28 cellular contexts compared by ENCODE assay signal in genomic region chr1:59443355-59443754, GRCh38.
DNase-seq lines count a peak whose midpoint lies in the region; ATAC-seq, FAIRE-seq and TF ChIP-seq lines count a peak whose summit lies in the region.
"Had no signal": no experiment of that assay in that cellular context is flagged by ENCODE, and none has a peak within 500 bp of the region (broad histone marks: within the 10 kb centered on the region; RNA-seq: fewer than 3 reads in every experiment).

No MANE protein-coding gene starts in this region.

- TF ChIP-seq CTCF in PC-3 (conservative IDR thresholded peaks at IDR 0.05; ENCODE audit: low read depth, low read length) (no peak), K562 (IDR thresholded peaks at IDR 0.05 in 2 of 3, conservative IDR thresholded peaks at IDR 0.05 in 1 of 3; ENCODE audit: insufficient read depth in 2 of 3, low read depth in 1 of 3, low read length in 3 of 3) (no peak), mesothelial cell of epicardium (IDR thresholded peaks at IDR 0.05; ENCODE audit: unreplicated experiment) (no peak), glutamatergic neuron (IDR thresholded peaks at IDR 0.05; ENCODE audit: partially characterized antibody, unreplicated experiment) (no peak)

- H3K9ac ChIP-seq in PC-3 (ENCODE audit: low read length): no peak overlapping the region
- no peak overlapping the region for H3K9ac ChIP-seq in K562 (ENCODE audit: insufficient read depth in 1 of 2, low read depth in 2 of 2, low read length in 2 of 2)
- H3K9ac ChIP-seq: neural progenitor cell had no signal

- no peak overlapping the region for H2AFZ ChIP-seq in PC-3 (ENCODE audit: low read length)
- H2AFZ ChIP-seq in K562 (ENCODE audit: low read depth, low read length): no peak overlapping the region
- H2AFZ ChIP-seq: neural progenitor cell had no signal

- no peak overlapping the region for H3K4me3 ChIP-seq in PC-3 (ENCODE audit: low read length)
- no peak overlapping the region for H3K4me3 ChIP-seq in K562
- H3K4me3 ChIP-seq: lung, mucosa of descending colon, neural progenitor cell, prostate gland, sigmoid colon had no signal

- H3F3A ChIP-seq in PC-3 (ENCODE audit: low read length, unreplicated experiment): no peaks in the 10 kb centered on the region

- ATAC-seq in PC-3 (peak; percentile 65), K562 (no peak)
- no peak for ATAC-seq in naive thymus-derived CD8-positive, alpha-beta T cell
- ATAC-seq: mucosa of descending colon, Panc1 had no signal

- H3K36me3 Mint-ChIP-seq in mesothelial cell of epicardium (no peaks in the 10 kb centered on the region), glutamatergic neuron (ENCODE audit: unreplicated experiment) (no peaks in the 10 kb centered on the region)
- H3K36me3 Mint-ChIP-seq in naive thymus-derived CD8-positive, alpha-beta T cell: peaks cover 0 to 2% (median 2%) of the 10 kb centered on the region in 3 donors
- H3K36me3 Mint-ChIP-seq: neural progenitor cell had no signal

- H3K27ac ChIP-seq in PC-3 (ENCODE audit: low read length): peak overlapping the region; percentile 4
- no peak overlapping the region for H3K27ac ChIP-seq in K562 (ENCODE audit: extremely low read depth, low read depth, low read length)
- H3K27ac ChIP-seq: neural progenitor cell, prostate gland had no signal

- H3K4me2 ChIP-seq in PC-3 (ENCODE audit: low read length) (peak overlapping the region; percentile 32), K562 (ENCODE audit: insufficient read depth, low read length) (no peak overlapping the region)
- H3K4me2 ChIP-seq: neural progenitor cell had no signal

- no TSS peak for BruUV-seq in PC-3 (replicated peaks; lab: Mats Ljungman, UMichigan)
- BruUV-seq in K562 (replicated peaks; lab: Mats Ljungman, UMichigan): no TSS peak

- H4K20me1 ChIP-seq in PC-3 (ENCODE audit: low read length): no peaks in the 10 kb centered on the region
- no peaks in the 10 kb centered on the region for H4K20me1 ChIP-seq in K562 (replicated peaks; ENCODE audit: control insufficient read depth, insufficient read depth, low read length)

- no peaks in the 10 kb centered on the region for H3K27me3 ChIP-seq in PC-3 (ENCODE audit: low read length)
- H3K27me3 ChIP-seq in K562 (ENCODE audit: control insufficient read depth in 2 of 2, insufficient read depth in 2 of 2, low read length in 2 of 2): no peaks in the 10 kb centered on the region
- H3K27me3 ChIP-seq: neural progenitor cell, sigmoid colon had no signal

- 0% methylated on average over 1 of the region's 1 CpG for WGBS in K562 (ENCODE audit: insufficient coverage, low coverage, missing lambda C conversion rate)

- TF ChIP-seq POLR2A in K562 (conservative IDR thresholded peaks at IDR 0.05): no peak

- H3K9me3 Mint-ChIP-seq in mesothelial cell of epicardium: peaks cover 6% of the 10 kb centered on the region
- no peaks in the 10 kb centered on the region for H3K9me3 Mint-ChIP-seq in naive thymus-derived CD8-positive, alpha-beta T cell
- H3K9me3 Mint-ChIP-seq in glutamatergic neuron (ENCODE audit: unreplicated experiment): no peaks in the 10 kb centered on the region
- H3K9me3 Mint-ChIP-seq: central memory CD8-positive, alpha-beta T cell had no signal

- POLR2A ChIA-PET in PC-3 (lab: Charles Lee; ENCODE audit: unreplicated experiment): interaction anchor here (0.6 kb wide), 1 partner anchor 18 kb away, joined by 3 read pairs; no protein-coding TSS in a partner anchor
- POLR2A ChIA-PET in K562 (lab: Yijun Ruan, JAX): interaction anchor here (0.7 kb wide), 1 partner anchor 355 kb away, joined by 3 read pairs; no protein-coding TSS in a partner anchor
- POLR2A ChIA-PET in naive thymus-derived CD8-positive, alpha-beta T cell (lab: Charles Lee): no interaction called here

- in situ Hi-C loops in K562 (cut with MboI): no loop called here

- H3K4me1 ChIP-seq in PC-3 (ENCODE audit: insufficient read depth, low read length) (peaks cover 56% of the 10 kb centered on the region), K562 (replicated peaks in 1 of 2; ENCODE audit: control insufficient read depth in 2 of 2, insufficient read depth in 2 of 2, low read length in 2 of 2) (peaks cover 0 to 8% of the 10 kb centered on the region in 2 experiments; a peak in 1 of 5 replicates)
- H3K4me1 ChIP-seq: prostate gland had no signal

- H3K79me2 ChIP-seq in PC-3 (ENCODE audit: low read length) (no peaks in the 10 kb centered on the region), K562 (ENCODE audit: control insufficient read depth, insufficient read depth, low read length) (no peaks in the 10 kb centered on the region)

- intact Hi-C loops in PC-3 (cut with micrococcal nuclease): loop anchor here (10.0 kb wide), 1 partner anchor 299 kb away; no protein-coding TSS in a partner anchor
- intact Hi-C loops in K562 (cut with micrococcal nuclease): no loop called here

- H3K36me3 ChIP-seq in PC-3 (ENCODE audit: low read depth, low read length) (no peaks in the 10 kb centered on the region), K562 (ENCODE audit: control insufficient read depth, insufficient read depth, low read length) (no peaks in the 10 kb centered on the region)
- H3K36me3 ChIP-seq: neural progenitor cell, prostate gland, sigmoid colon had no signal

- H3K27ac Mint-ChIP-seq in mesothelial cell of epicardium: peak overlapping the region; percentile 95
- H3K27ac Mint-ChIP-seq in naive thymus-derived CD8-positive, alpha-beta T cell: no peak overlapping the region
- H3K27ac Mint-ChIP-seq in glutamatergic neuron (ENCODE audit: unreplicated experiment): no peak overlapping the region
- H3K27ac Mint-ChIP-seq: neural progenitor cell had no signal

- DNase-seq in EL (peak; percentile 13), PC-3 (peak; percentile 81), K562 (ENCODE audit: extremely low read depth in 1 of 4, low spot score in 3 of 4) (peak in 1 of 4 experiments; percentile 13), mesothelial cell of epicardium (ENCODE audit: low spot score in 2 of 2, unreplicated experiment in 2 of 2) (no peak), ureter (ENCODE audit: low spot score) (no peak), occipital lobe (lab: John Stamatoyannopoulos, UW) (no peak), glutamatergic neuron (no peak)
- no peak for DNase-seq in naive thymus-derived CD8-positive, alpha-beta T cell
- DNase-seq: activated CD4-positive, alpha-beta T cell treated with anti-CD3 and anti-CD28 coated beads, Interleukin-2, amount 50 U/mL, for 4 hours; activated CD4-positive, CD25-positive, alpha-beta regulatory T cell; activated naive CD4-positive, alpha-beta T cell treated with Interleukin-2 at 50 U/mL for 16 hours; anterior cingulate cortex; DMS153; GOT3; Kasumi-1; mucosa of descending colon; NCI-H187; NCI-H526; SHP77 treated with DMSO at 0.1 percent for 48 hours; sigmoid colon; stimulated activated CD4-positive, alpha-beta T cell treated with anti-CD3 and anti-CD28 coated beads, Interleukin-15, amount 100 ng/mL, for 24 hours; stimulated activated naive CD4-positive, alpha-beta T cell had no signal

- H3K4me1 Mint-ChIP-seq in mesothelial cell of epicardium (peaks cover 91% of the 10 kb centered on the region), glutamatergic neuron (ENCODE audit: low read depth, unreplicated experiment) (peaks cover 13% of the 10 kb centered on the region)
- peaks cover 0 to 6% (median 1%) of the 10 kb centered on the region in 4 donors for H3K4me1 Mint-ChIP-seq in naive thymus-derived CD8-positive, alpha-beta T cell

- no peak for TF ChIP-seq RAD21 in K562 (CRISPR knock-in tag; conservative IDR thresholded peaks at IDR 0.05 in 1 of 2, IDR thresholded peaks at IDR 0.05 in 1 of 2)

- FAIRE-seq in K562 (lab: Jason Lieb, UNC): no peak
- FAIRE-seq: G401.6 had no signal

- CTCF ChIA-PET in PC-3 (lab: Charles Lee): no interaction called here
- CTCF ChIA-PET in K562 (lab: Yijun Ruan, JAX; ENCODE audit: low intra/inter-chr PET ratio): no interaction called here

- no peaks in the 10 kb centered on the region for H3K9me2 ChIP-seq in PC-3 (replicated peaks; ENCODE audit: low read length)

- H3K9me3 ChIP-seq in PC-3 (ENCODE audit: low read length) (no peaks in the 10 kb centered on the region), K562 (replicated peaks; ENCODE audit: control insufficient read depth, insufficient read depth, low read depth, low read length) (no peaks in the 10 kb centered on the region)
- H3K9me3 ChIP-seq: mucosa of descending colon, prostate gland, sigmoid colon had no signal

- no peaks in the 10 kb centered on the region for H3K9me1 ChIP-seq in K562 (ENCODE audit: control insufficient read depth, insufficient read depth, low read length)

- no peak overlapping the region for H3K4me3 Mint-ChIP-seq in mesothelial cell of epicardium
- H3K4me3 Mint-ChIP-seq in naive thymus-derived CD8-positive, alpha-beta T cell: no peak overlapping the region
- H3K4me3 Mint-ChIP-seq in glutamatergic neuron (ENCODE audit: unreplicated experiment): no peak overlapping the region
- H3K4me3 Mint-ChIP-seq: central memory CD8-positive, alpha-beta T cell; neural progenitor cell had no signal

- H3K27me3 Mint-ChIP-seq in mesothelial cell of epicardium (ENCODE audit: low read depth) (no peaks in the 10 kb centered on the region), glutamatergic neuron (ENCODE audit: unreplicated experiment) (peaks cover 3% of the 10 kb centered on the region)
- no peaks in the 10 kb centered on the region for H3K27me3 Mint-ChIP-seq in naive thymus-derived CD8-positive, alpha-beta T cell
- H3K27me3 Mint-ChIP-seq: central memory CD8-positive, alpha-beta T cell had no signal

- no peak for TF ChIP-seq EP300 in K562 (IDR thresholded peaks at IDR 0.05; ENCODE audit: low read length)

TF ChIP-seq in K562, 482 proteins besides CTCF, POLR2A, EP300 and RAD21:
- TF ChIP-seq RCOR1 (IDR thresholded peaks at IDR 0.05; ENCODE audit: borderline replicate concordance in 1 of 2, low read depth in 2 of 2, low read length in 2 of 2): 0 out of 4 replicates have a peak, but pooled peaks of 1 of the 2 experiments have one; percentile 2
- 0 out of 2 replicates have a peak, but pooled peaks have one; percentile 21 for TF ChIP-seq LEF1 (IDR thresholded peaks at IDR 0.05)
- peak; percentile 9; the same call in 1 of the 2 replicates for TF ChIP-seq NCOR1 (IDR thresholded peaks at IDR 0.05)
- peak; percentile 31; the same call in 1 of the 2 replicates for TF ChIP-seq ARID1B (IDR thresholded peaks at IDR 0.05)
- peak; percentile 21; the same call in 1 of the 2 replicates for TF ChIP-seq SOX6 (IDR thresholded peaks at IDR 0.05)
- no peak for TF ChIP-seq ZNF384 (IDR thresholded peaks at IDR 0.05; ENCODE audit: low read depth, low read length)
- no peak for TF ChIP-seq ETV6 (IDR thresholded peaks at IDR 0.05; ENCODE audit: borderline replicate concordance in 1 of 2, low read depth in 2 of 2, low read length in 1 of 2)
- TF ChIP-seq ETV6 (CRISPR knock-in tag; IDR thresholded peaks at IDR 0.05; ENCODE audit: borderline replicate concordance): no peak
- TF ChIP-seq TCF3 (CRISPR knock-in tag; IDR thresholded peaks at IDR 0.05): peak; percentile 43; the same call in 1 of the 2 replicates

Comparison
In these comparisons a context has a peak if more than half of its experiments do, and no peak if none do; other contexts are left out.
1. DNase-seq: peak in EL (single experiment) and PC-3 (single experiment); none in mesothelial cell of epicardium (0 of 2), ureter (single experiment), naive thymus-derived CD8-positive, alpha-beta T cell (0 of 10), occipital lobe (single experiment) and glutamatergic neuron (single experiment).